In genomic region chr3:111871809-111872623, GRCh38 we compare ENCODE assay signal across 3 cellular contexts.
TF ChIP-seq lines count a peak whose summit lies in the region.

No MANE protein-coding gene starts in this region.

TF ChIP-seq in SK-N-SH, 30 proteins besides CTCF, POLR2A, EP300 and RAD21 (continued from another document):
- TF ChIP-seq ZBTB33 (IDR thresholded peaks at IDR 0.05; ENCODE audit: borderline replicate concordance, low read depth) (no peak), JUND (IDR thresholded peaks at IDR 0.05) (no peak), PBX3 (IDR thresholded peaks at IDR 0.05) (no peak), REST (IDR thresholded peaks at IDR 0.05; ENCODE audit: low read depth, low read length) (no peak), FOSL2 (IDR thresholded peaks at IDR 0.05; ENCODE audit: borderline replicate concordance, low read depth) (no peak), RFX5 (IDR thresholded peaks at IDR 0.05; ENCODE audit: low read length) (no peak), TCF12 (IDR thresholded peaks at IDR 0.05) (no peak), SIN3A (IDR thresholded peaks at IDR 0.05; ENCODE audit: borderline replicate concordance, low read depth, low read length) (no peak), MXI1 (IDR thresholded peaks at IDR 0.05; ENCODE audit: low read depth, low read length) (no peak), FOXJ3 (CRISPR knock-in tag; IDR thresholded peaks at IDR 0.05) (no peak), YY1 (IDR thresholded peaks at IDR 0.05; ENCODE audit: low read depth) (no peak), MAX (IDR thresholded peaks at IDR 0.05; ENCODE audit: low read depth) (no peak), TAF1 (IDR thresholded peaks at IDR 0.05; ENCODE audit: borderline replicate concordance, low read depth, low read length) (no peak), NRF1 (IDR thresholded peaks at IDR 0.05; ENCODE audit: low read depth, low read length) (no peak)

TF ChIP-seq in SK-N-SH treated with all-trans-retinoic acid at 6 μM for 48 hours, 23 proteins besides CTCF, POLR2A, EP300 and RAD21 (continued from another document):
- TF ChIP-seq SNAI2 (CRISPR knock-in tag; IDR thresholded peaks at IDR 0.05) (no peak), ZNF8 (CRISPR knock-in tag; IDR thresholded peaks at IDR 0.05) (no peak), OSR1 (CRISPR knock-in tag; IDR thresholded peaks at IDR 0.05) (no peak), TCF4 (CRISPR knock-in tag; IDR thresholded peaks at IDR 0.05; ENCODE audit: borderline replicate concordance) (no peak), ZNF70 (CRISPR knock-in tag; IDR thresholded peaks at IDR 0.05) (no peak), CREB5 (CRISPR knock-in tag; IDR thresholded peaks at IDR 0.05; ENCODE audit: low read depth) (no peak), ZC3H10 (CRISPR knock-in tag; IDR thresholded peaks at IDR 0.05) (no peak), BACH2 (CRISPR knock-in tag; IDR thresholded peaks at IDR 0.05; ENCODE audit: borderline replicate concordance) (no peak), ARNTL (CRISPR knock-in tag; IDR thresholded peaks at IDR 0.05; ENCODE audit: borderline replicate concordance, low read depth) (no peak), TOX (CRISPR knock-in tag; IDR thresholded peaks at IDR 0.05; ENCODE audit: borderline replicate concordance) (no peak), PATZ1 (CRISPR knock-in tag; IDR thresholded peaks at IDR 0.05; ENCODE audit: borderline replicate concordance) (no peak)

TF ChIP-seq in WTC11, 78 proteins besides CTCF, POLR2A, EP300 and RAD21 (continued from another document):
- TF ChIP-seq JAZF1 (CRISPR knock-in tag; IDR thresholded peaks at IDR 0.05) (no peak), E2F4 (CRISPR knock-in tag; IDR thresholded peaks at IDR 0.05; ENCODE audit: borderline replicate concordance, low read depth) (no peak), NR3C1 (CRISPR knock-in tag; conservative IDR thresholded peaks at IDR 0.05; ENCODE audit: low read depth) (no peak), SP1 (CRISPR knock-in tag; conservative IDR thresholded peaks at IDR 0.05) (no peak), ZNF416 (CRISPR knock-in tag; IDR thresholded peaks at IDR 0.05) (no peak), GRHL2 (CRISPR knock-in tag; IDR thresholded peaks at IDR 0.05; ENCODE audit: insufficient replicate concordance, severe bottlenecking) (no peak), FOXJ3 (CRISPR knock-in tag; IDR thresholded peaks at IDR 0.05; ENCODE audit: borderline replicate concordance) (no peak)
